19 cellular contexts compared by ENCODE assay signal in genomic region chr4:40967550-40967949, GRCh38.
DNase-seq lines count a peak whose midpoint lies in the region; ATAC-seq, FAIRE-seq and TF ChIP-seq lines count a peak whose summit lies in the region.
"Had no signal": no experiment of that assay in that cellular context is flagged by ENCODE, and none has a peak within 500 bp of the region (broad histone marks: within the 10 kb centered on the region; RNA-seq: fewer than 3 reads in every experiment).

No MANE protein-coding gene starts in this region.

- H3K4me3 Mint-ChIP-seq in stimulated activated effector memory CD8-positive, alpha-beta T cell treated with anti-CD3 and anti-CD28 coated beads, Interleukin-12 subunit alpha, Interleukin-12 subunit beta, amount 100 ng/mL, for 72 hours, result no peak overlapping the region
- H3K4me3 Mint-ChIP-seq: B cell; CD4-positive, alpha-beta T cell; GM23338 had no signal

- no peaks in the 10 kb centered on the region for H3K9me3 ChIP-seq in ascending aorta
- no peaks in the 10 kb centered on the region for H3K9me3 ChIP-seq in gastroesophageal sphincter

- no CpG with 5 or more reads among the region's 6 CpGs for WGBS in gastroesophageal sphincter (ENCODE audit: low coverage in 1 of 2), 2 donors

- peak; percentile 20 for FAIRE-seq in urothelium cell line (lab: Jason Lieb, UNC)
- FAIRE-seq: A204.1, GM12878, HepG2, HTR-8/SVneo had no signal

- H3K4me1 ChIP-seq in ascending aorta (peaks cover 14 to 24% of the 10 kb centered on the region in 2 donors), gastroesophageal sphincter (peaks cover 0 to 24% (median 10%) of the 10 kb centered on the region in 3 donors)

- intact Hi-C loops in ascending aorta (cut with DNase I), result no loop called here

- no peak for DNase-seq in ascending aorta (ENCODE audit: low spot score in 2 of 2)
- DNase-seq in stimulated activated effector memory CD8-positive, alpha-beta T cell treated with anti-CD3 and anti-CD28 coated beads, Interleukin-12 subunit alpha, Interleukin-12 subunit beta, amount 100 ng/mL, for 72 hours (ENCODE audit: low spot score in 2 of 2), result no peak
- no peak for DNase-seq in urothelium cell line (ENCODE audit: low spot score)
- no peak for DNase-seq in medulla oblongata (ENCODE audit: extremely low spot score)
- no peak for DNase-seq in midbrain (lab: John Stamatoyannopoulos, UW)
- DNase-seq: C1 segment of cervical spinal cord; Calu3; CD4-positive, alpha-beta T cell; DMS 273 treated with DMSO at 0.1 percent for 48 hours; DMS79; H7 had no signal

- H3K36me3 ChIP-seq in ascending aorta, result no peaks in the 10 kb centered on the region
- H3K36me3 ChIP-seq in gastroesophageal sphincter, result no peaks in the 10 kb centered on the region

- no peaks in the 10 kb centered on the region for H3K4me1 Mint-ChIP-seq in stimulated activated effector memory CD8-positive, alpha-beta T cell treated with anti-CD3 and anti-CD28 coated beads, Interleukin-12 subunit alpha, Interleukin-12 subunit beta, amount 100 ng/mL, for 72 hours
- H3K4me1 Mint-ChIP-seq: B cell had no signal

- H3K27ac Mint-ChIP-seq in stimulated activated effector memory CD8-positive, alpha-beta T cell treated with anti-CD3 and anti-CD28 coated beads, Interleukin-12 subunit alpha, Interleukin-12 subunit beta, amount 100 ng/mL, for 72 hours, result no peak overlapping the region
- H3K27ac Mint-ChIP-seq: B cell; CD4-positive, alpha-beta T cell; GM23338 had no signal

- TF ChIP-seq EP300 in gastroesophageal sphincter (IDR thresholded peaks at IDR 0.05), result no peak

- H3K27me3 ChIP-seq in ascending aorta (no peaks in the 10 kb centered on the region), gastroesophageal sphincter (no peaks in the 10 kb centered on the region)

- no peaks in the 10 kb centered on the region for H3K36me3 Mint-ChIP-seq in stimulated activated effector memory CD8-positive, alpha-beta T cell treated with anti-CD3 and anti-CD28 coated beads, Interleukin-12 subunit alpha, Interleukin-12 subunit beta, amount 100 ng/mL, for 72 hours

- no peaks in the 10 kb centered on the region for H3K9me3 Mint-ChIP-seq in stimulated activated effector memory CD8-positive, alpha-beta T cell treated with anti-CD3 and anti-CD28 coated beads, Interleukin-12 subunit alpha, Interleukin-12 subunit beta, amount 100 ng/mL, for 72 hours
- H3K9me3 Mint-ChIP-seq: CD4-positive, alpha-beta T cell; GM23338 had no signal

- ATAC-seq in gastroesophageal sphincter (peak; percentile 57), HG02981 (IDR thresholded peaks at IDR 0.05; ENCODE audit: unreplicated experiment) (no peak)
- ATAC-seq in stimulated activated effector memory CD8-positive, alpha-beta T cell treated with anti-CD3 and anti-CD28 coated beads, Interleukin-12 subunit alpha, Interleukin-12 subunit beta, amount 100 ng/mL, for 72 hours, result peak; percentile 32
- ATAC-seq: GM12878, GM23338, HepG2 had no signal

- TF ChIP-seq CTCF in ascending aorta (IDR thresholded peaks at IDR 0.05) (no peak), gastroesophageal sphincter (IDR thresholded peaks at IDR 0.05) (peak in 1 of 4 experiments; percentile 16)

- peak overlapping the region in 1 of 2 donors; percentile 5 for H3K4me3 ChIP-seq in ascending aorta
- H3K4me3 ChIP-seq in gastroesophageal sphincter, result no peak overlapping the region
- H3K4me3 ChIP-seq: GM12878, GM23338 had no signal

- H3K27ac ChIP-seq in ascending aorta (peak overlapping the region; percentile 64), gastroesophageal sphincter (peak overlapping the region in 3 of 4 donors; percentile 46 to 71 (median 62))

- TF ChIP-seq POLR2A in gastroesophageal sphincter (IDR thresholded peaks at IDR 0.05), result no peak
